ENCODE assay signal across 29 cellular contexts in genomic region chr20:4445331-4445730, GRCh38.
"Had no signal": no experiment of that assay in that cellular context is flagged by ENCODE, and none has a peak within 500 bp of the region (broad histone marks: within the 10 kb centered on the region; RNA-seq: fewer than 3 reads in every experiment).

No MANE protein-coding gene starts in this region.

- H3K4me1 ChIP-seq: colonic mucosa, heart right ventricle, parathyroid adenoma, right atrium auricular region, suprapubic skin had no signal

- H3K4me3 ChIP-seq: cardiac muscle cell, colonic mucosa, heart right ventricle, left lung, lower lobe of right lung, right atrium auricular region, SK-N-MC, suprapubic skin, tibial nerve had no signal

- H2AFZ ChIP-seq: parathyroid adenoma had no signal

- H3K27ac ChIP-seq: cardiac muscle cell, colonic mucosa, heart right ventricle, left lung, lower lobe of right lung, parathyroid adenoma, right atrium auricular region, SK-N-MC, suprapubic skin, tibial nerve, WERI-Rb-1 had no signal

- ATAC-seq: activated CD4-positive, CD25-positive, alpha-beta regulatory T cell treated with anti-CD3 and anti-CD28 coated beads, Interleukin-2, amount 50 U/mL, for 24 hours; activated naive CD4-positive, alpha-beta T cell treated with anti-CD3 and anti-CD28 coated beads, Interleukin-2, amount 50 U/mL, for 72 hours; activated T-cell treated with anti-CD3 and anti-CD28 coated beads, Interleukin-2, amount 50 U/mL, for 4 hours; activated T-helper 17 cell treated with anti-CD3 and anti-CD28 coated beads, Interleukin-2, amount 50 U/mL, for 72 hours; heart right ventricle; left lung; lower lobe of right lung; naive thymus-derived CD8-positive, alpha-beta T cell; T-helper 17 cell had no signal

- H3K9ac ChIP-seq: parathyroid adenoma had no signal

- H3K36me3 ChIP-seq: cardiac muscle cell, colonic mucosa, heart right ventricle, left lung, lower lobe of right lung, right atrium auricular region, suprapubic skin, tibial nerve, WERI-Rb-1 had no signal

- H3K9me3 ChIP-seq: colonic mucosa, heart right ventricle, lower lobe of right lung, suprapubic skin, tibial nerve had no signal

- H3K27me3 ChIP-seq: cardiac muscle cell, colonic mucosa, left lung, right atrium auricular region, suprapubic skin, tibial nerve had no signal

- DNase-seq: activated CD4-positive, alpha-beta memory T cell treated with anti-CD3 and anti-CD28 coated beads, Interleukin-2, amount 10 ng/mL, durations not matched to agents 7 days and 5 days; activated CD4-positive, alpha-beta T cell treated with anti-CD3 and anti-CD28 coated beads for 48 hours; activated naive CD4-positive, alpha-beta T cell; activated T-cell treated with anti-CD3 and anti-CD28 coated beads, Interleukin-2, amount 50 U/mL, for 4 hours; anterior cingulate cortex; cerebellar nuclear complex; colonic mucosa; effector CD8-positive, alpha-beta T cell; foreskin melanocyte; heart right ventricle; left lung; lower lobe of right lung; naive thymus-derived CD8-positive, alpha-beta T cell; nucleus accumbens; stimulated activated CD4-positive, alpha-beta T cell treated with anti-CD3 and anti-CD28 coated beads, Interleukin-15, amount 100 ng/mL, for 24 hours; stimulated activated CD4-positive, alpha-beta T cell treated with anti-CD3 and anti-CD28 coated beads, Interleukin-2, amount 100 ng/mL, for 24 hours; stimulated activated naive CD4-positive, alpha-beta T cell; T-helper 17 cell; T1000; WERI-Rb-1 had no signal

- H3K79me2 ChIP-seq: parathyroid adenoma had no signal
